ENCODE assay signal across 8 cellular contexts in genomic region chr11:75388386-75389275, GRCh38. TPM values are rescaled to one million over a fixed set of nuclear protein-coding genes. Genes with fewer than 3 reads are reported as not detected.
DNase-seq lines count a peak whose midpoint lies in the region; TF ChIP-seq lines count a peak whose summit lies in the region.

No MANE protein-coding gene starts in this region.

- H4K20me1 ChIP-seq in KMS-11 (ENCODE audit: insufficient read depth) = no peaks in the 10 kb centered on the region

- peak overlapping the region; percentile 33 for H3K4me2 ChIP-seq in KMS-11

- no peak overlapping the region for H3K4me3 Mint-ChIP-seq in neural crest cell

- peaks cover 14% of the 10 kb centered on the region for H3K27me3 Mint-ChIP-seq in neural crest cell (ENCODE audit: low read depth)

- H3K4me1 Mint-ChIP-seq in neural crest cell = peaks cover 3% of the 10 kb centered on the region

- peak overlapping the region; percentile 56; the same call in 1 of the 2 replicates for H2AFZ ChIP-seq in KMS-11 (ENCODE audit: low read depth)

- H3K27ac ChIP-seq in KMS-11 (no peak overlapping the region), substantia nigra (ENCODE audit: low read depth, low read length, poor library complexity, severe bottlenecking) (peak overlapping the region; percentile 9)

- no peak overlapping the region for H3K27ac Mint-ChIP-seq in neural crest cell (ENCODE audit: unreplicated experiment)

- no peak overlapping the region for H3K9ac ChIP-seq in KMS-11

- no peaks in the 10 kb centered on the region for H3K9me3 Mint-ChIP-seq in neural crest cell

- H3K4me3 ChIP-seq in KMS-11 (IDR thresholded peaks at IDR 0.05; ENCODE audit: insufficient read depth, low read depth, low read length) (no peak overlapping the region), fibroblast of mammary gland (ENCODE audit: control insufficient read depth, low read depth, low read length) (no peak overlapping the region)

- H3K79me2 ChIP-seq in KMS-11 (ENCODE audit: insufficient read depth, low read depth) = no peaks in the 10 kb centered on the region

- no peaks in the 10 kb centered on the region for H3K36me3 ChIP-seq in KMS-11 (ENCODE audit: insufficient read depth)

- H3K27me3 ChIP-seq in KMS-11 (ENCODE audit: insufficient read depth, low read depth) = peaks cover 4% of the 10 kb centered on the region; the same call in 1 of the 2 replicates

- DNase-seq in GF-D8 (lab: John Stamatoyannopoulos, UW) = peak; percentile 23
- DNase-seq in activated T-cell treated with anti-CD3 and anti-CD28 coated beads, Interleukin-2, amount 50 U/mL, for 1 hour = peak; percentile 64
- DNase-seq in fibroblast of mammary gland (ENCODE audit: low read depth) = peak; percentile 82
- peak; percentile 58 for DNase-seq in neural crest cell (ENCODE audit: low read depth, low spot score)
- DNase-seq in substantia nigra (lab: John Stamatoyannopoulos, UW) = peak in 39 of 49 donors; percentile 6 to 88 (median 37)
- no peak for DNase-seq in cortex of kidney (lab: John Stamatoyannopoulos, UW)

- no peaks in the 10 kb centered on the region for H3K36me3 Mint-ChIP-seq in neural crest cell (ENCODE audit: low read depth)

- peaks cover 15% of the 10 kb centered on the region for H3K4me1 ChIP-seq in KMS-11 (ENCODE audit: low read depth, poor library complexity, severe bottlenecking)

- TF ChIP-seq CTCF in KMS-11 (conservative IDR thresholded peaks at IDR 0.05; ENCODE audit: low read depth, low read length) (peak; percentile 85), fibroblast of mammary gland (conservative IDR thresholded peaks at IDR 0.05; ENCODE audit: control insufficient read depth, insufficient read depth, low read depth, low read length) (peak; percentile 87), neural crest cell (conservative IDR thresholded peaks at IDR 0.05) (peak; percentile 86)

TF ChIP-seq in PFSK-1, 5 proteins besides CTCF, POLR2A, EP300 and RAD21:
- TF ChIP-seq SIN3A (IDR thresholded peaks at IDR 0.05; ENCODE audit: borderline replicate concordance, insufficient read depth, low read length) = no peak
- 0 out of 2 replicates have a peak, but pooled peaks have one; percentile 18 for TF ChIP-seq TAF1 (IDR thresholded peaks at IDR 0.05; ENCODE audit: borderline replicate concordance, insufficient read depth, low read length)

RNA-seq across cellular contexts. Expression of gene RPS3, which starts 10.7 kb away (rescaled TPM):
- polyA plus RNA-seq in PFSK-1 (2012; ENCODE audit: insufficient read length, low read depth) = 3,306 TPM
- 3,598 and 3,664 TPM in 2 replicates for total RNA-seq in neural crest cell

RNA-seq across cellular contexts. Expression of gene ARRB1, which starts 37.2 kb away (rescaled TPM):
- polyA plus RNA-seq in PFSK-1 (2012; ENCODE audit: insufficient read length, low read depth) = 34.0 TPM
- total RNA-seq in neural crest cell = 53.8 and 56.5 TPM in 2 replicates

RNA-seq across cellular contexts. Expression of gene KLHL35, which starts 44.4 kb away (rescaled TPM):
- polyA plus RNA-seq in PFSK-1 (2012; ENCODE audit: insufficient read length, low read depth) = 0.77 TPM
- total RNA-seq in neural crest cell = 9.4 and 11.6 TPM in 2 replicates
